Comparison of ENCODE assay signal across 22 cellular contexts in the genomic region with DNA sequence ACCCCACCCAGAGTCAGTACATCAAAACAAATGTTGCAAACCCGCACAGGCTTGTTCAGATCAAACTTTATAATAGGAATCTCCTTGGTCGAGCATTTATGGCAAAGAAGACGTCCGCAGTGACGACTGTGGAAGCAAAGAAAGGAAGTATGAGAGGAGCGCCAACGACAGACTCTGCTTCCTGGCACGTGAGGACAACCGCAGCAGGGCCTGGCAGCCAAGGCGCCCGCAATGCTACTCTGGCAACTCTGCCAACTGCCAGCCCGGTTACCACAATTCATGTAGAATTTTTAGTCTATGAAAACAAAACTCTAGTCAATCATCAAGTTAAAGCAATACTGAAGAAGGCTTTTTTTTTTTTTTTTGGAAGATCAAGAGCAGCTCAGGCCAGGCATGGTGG. TPM values are rescaled to one million over a fixed set of nuclear protein-coding genes. Genes with fewer than 3 reads are reported as not detected.
DNase-seq lines count a peak whose midpoint lies in the region; ATAC-seq and TF ChIP-seq lines count a peak whose summit lies in the region.
"Had no signal": no experiment of that assay in that cellular context is flagged by ENCODE, and none has a peak within 500 bp of the region (broad histone marks: within the 10 kb centered on the region; RNA-seq: fewer than 3 reads in every experiment).

No MANE protein-coding gene starts in this region.

- H3K27ac ChIP-seq in cingulate gyrus (ENCODE audit: low read depth, low read length) (peak overlapping the region; percentile 13), thyroid gland (no peak overlapping the region)
- H3K27ac ChIP-seq: 22Rv1, uterus had no signal

- H3K9me3 Mint-ChIP-seq in activated CD4-positive, alpha-beta T cell treated with anti-CD3 and anti-CD28 coated beads for 36 hours (ENCODE audit: low read depth): no peaks in the 10 kb centered on the region
- no peaks in the 10 kb centered on the region for H3K9me3 Mint-ChIP-seq in CD14-positive monocyte
- no peaks in the 10 kb centered on the region for H3K9me3 Mint-ChIP-seq in T-cell
- H3K9me3 Mint-ChIP-seq: HFFc6 had no signal

- WGBS in thyroid gland, 2 donors: 92 to 94% methylated on average over 12 of the region's 12 CpGs

- peaks cover 13 to 20% of the 10 kb centered on the region in 2 donors for H3K4me1 ChIP-seq in thyroid gland
- H3K4me1 ChIP-seq: uterus had no signal

- peaks cover 52% of the 10 kb centered on the region for H3K36me3 Mint-ChIP-seq in activated CD4-positive, alpha-beta T cell treated with anti-CD3 and anti-CD28 coated beads for 36 hours (ENCODE audit: low read depth)
- H3K36me3 Mint-ChIP-seq in CD14-positive monocyte (peaks cover 80 to 86% of the 10 kb centered on the region in 2 donors), T-cell (peaks cover 72% of the 10 kb centered on the region)

- POLR2A ChIA-PET in activated CD4-positive, alpha-beta T cell treated with anti-CD3 and anti-CD28 coated beads for 36 hours (lab: Charles Lee): interaction anchor here (0.9 kb wide), 1 partner anchor 8 kb away, joined by 10 read pairs; no protein-coding TSS in a partner anchor
- POLR2A ChIA-PET in T-cell (lab: Charles Lee): no interaction called here

- no peak for TF ChIP-seq CTCF in CD14-positive monocyte (IDR thresholded peaks at IDR 0.05)
- no peak for TF ChIP-seq CTCF in thyroid gland (IDR thresholded peaks at IDR 0.05)

- H3K9me3 ChIP-seq in thyroid gland: no peaks in the 10 kb centered on the region
- H3K9me3 ChIP-seq: uterus had no signal

- H3K4me3 Mint-ChIP-seq in activated CD4-positive, alpha-beta T cell treated with anti-CD3 and anti-CD28 coated beads for 36 hours: no peak overlapping the region
- H3K4me3 Mint-ChIP-seq in CD14-positive monocyte: peak overlapping the region in 1 of 2 donors; percentile 57
- H3K4me3 Mint-ChIP-seq in T-cell: peak overlapping the region in 1 of 3 donors; percentile 40
- H3K4me3 Mint-ChIP-seq: HFFc6 had no signal

- H3K27ac Mint-ChIP-seq in activated CD4-positive, alpha-beta T cell treated with anti-CD3 and anti-CD28 coated beads for 36 hours: peak overlapping the region; percentile 26
- H3K27ac Mint-ChIP-seq in CD14-positive monocyte (peak overlapping the region in 6 of 7 donors; percentile 64 to 91 (median 84)), T-cell (peak overlapping the region in 1 of 2 donors; percentile 68)
- H3K27ac Mint-ChIP-seq: HFFc6 had no signal

- no peaks in the 10 kb centered on the region for H3K27me3 Mint-ChIP-seq in activated CD4-positive, alpha-beta T cell treated with anti-CD3 and anti-CD28 coated beads for 36 hours
- no peaks in the 10 kb centered on the region for H3K27me3 Mint-ChIP-seq in CD14-positive monocyte (ENCODE audit: low read depth in 3 of 3)
- H3K27me3 Mint-ChIP-seq in T-cell: no peaks in the 10 kb centered on the region

- no peak overlapping the region for H3K4me3 ChIP-seq in thyroid gland (replicated peaks in 1 of 3)
- H3K4me3 ChIP-seq: uterus had no signal

- TF ChIP-seq POLR2A in thyroid gland (IDR thresholded peaks at IDR 0.05): no peak

- peaks cover 4% of the 10 kb centered on the region for H3K4me1 Mint-ChIP-seq in activated CD4-positive, alpha-beta T cell treated with anti-CD3 and anti-CD28 coated beads for 36 hours
- H3K4me1 Mint-ChIP-seq in CD14-positive monocyte: peaks cover 27% of the 10 kb centered on the region
- H3K4me1 Mint-ChIP-seq in T-cell: peaks cover 5 to 9% (median 6%) of the 10 kb centered on the region in 3 donors

- H3K27me3 ChIP-seq in thyroid gland: no peaks in the 10 kb centered on the region
- H3K27me3 ChIP-seq: uterus had no signal

- intact Hi-C loops in activated CD4-positive, alpha-beta T cell treated with anti-CD3 and anti-CD28 coated beads for 36 hours (cut with DNase I, micrococcal nuclease): no loop called here
- intact Hi-C loops in CD14-positive monocyte (cut with micrococcal nuclease) (no loop called here), thyroid gland (cut with DNase I) (no loop called here)

- DNase-seq in activated CD4-positive, alpha-beta T cell treated with anti-CD3 and anti-CD28 coated beads for 36 hours: no peak
- DNase-seq in activated CD4-positive, alpha-beta T cell treated with anti-CD3 and anti-CD28 coated beads for 1 hour: no peak
- DNase-seq in CD14-positive monocyte (ENCODE audit: low spot score) (peak; percentile 72), T-cell (peak in 29 of 34 experiments; percentile 11 to 69 (median 29)), OCI-M1 (lab: John Stamatoyannopoulos, UW) (no peak), thyroid gland (no peak), NCI-H187 (lab: John Stamatoyannopoulos, UW) (no peak)
- DNase-seq: activated CD4-positive, alpha-beta T cell treated with anti-CD3 and anti-CD28 coated beads, Interleukin-2, amount 50 U/mL, for 48 hours; activated T-cell treated with anti-CD3 and anti-CD28 coated beads, Interleukin-2, amount 50 U/mL, for 1 hour; DMS 273 treated with DMSO at 0.1 percent for 48 hours; erythroblast; foreskin melanocyte; HFFc6; hypothalamus; islet precursor cell; NCI-H1417 treated with DMSO at 0.1 percent for 48 hours; NCI-H526; stimulated activated CD4-positive, alpha-beta T cell treated with anti-CD3 and anti-CD28 coated beads, Interleukin-12 subunit alpha, Interleukin-12 subunit beta, amount 100 ng/mL, for 4 hours; uterus had no signal

- ATAC-seq in activated CD4-positive, alpha-beta T cell treated with anti-CD3 and anti-CD28 coated beads for 36 hours: no peak
- ATAC-seq in T-cell (replicated peaks in 1 of 4): peak; percentile 64 to 94 (median 74)
- ATAC-seq: HepG2 had no signal

- CTCF ChIA-PET in activated CD4-positive, alpha-beta T cell treated with anti-CD3 and anti-CD28 coated beads for 36 hours (lab: Charles Lee): interaction anchor here (0.7 kb wide), 1 partner anchor 23 kb away, joined by 6 read pairs; no protein-coding TSS in a partner anchor
- CTCF ChIA-PET in T-cell (lab: Charles Lee): no interaction called here

- H3K36me3 ChIP-seq in thyroid gland: peaks cover 55 to 58% of the 10 kb centered on the region in 2 donors
- H3K36me3 ChIP-seq: uterus had no signal

RNA-seq across cellular contexts. Expression of a gene that starts 24.8 kb away (rescaled TPM):
- 10 to 100 TPM; 10.5 to 11.1 TPM for total RNA-seq in activated CD4-positive, alpha-beta T cell treated with anti-CD3 and anti-CD28 coated beads for 36 hours
- 10 to 100 TPM; 10.4 to 14.3 TPM for polyA plus RNA-seq in CD14-positive monocyte
- total RNA-seq in T-cell (10 to 100 TPM in 3 of 5 donors, 1 to 10 TPM in 2; 6.8 to 16.3 (median 10.1) TPM), thyroid gland (10 to 100 TPM; 45.9 to 62.8 (median 51.6) TPM)

RNA-seq across cellular contexts. Expression of a gene that starts 25.0 kb away (rescaled TPM):
- total RNA-seq in activated CD4-positive, alpha-beta T cell treated with anti-CD3 and anti-CD28 coated beads for 36 hours: 10 to 100 TPM; 29.4 to 32.5 TPM
- 1 to 10 TPM; 2.5 to 3.7 TPM for polyA plus RNA-seq in CD14-positive monocyte
- 100 to 1,000 TPM in 1 of 5 donors, 10 to 100 TPM in 4; 84.4 to 107 (median 89.6) TPM for total RNA-seq in T-cell
- 100 to 1,000 TPM in 2 of 4 donors, 10 to 100 TPM in 2; 65.0 to 114 (median 88.4) TPM for total RNA-seq in thyroid gland

Comparison
In these comparisons a context has a peak if more than half of its experiments do, and no peak if none do; other contexts are left out.
1. DNase-seq: peak in CD14-positive monocyte (single experiment) and T-cell (29 of 34); none in activated CD4-positive, alpha-beta T cell treated with anti-CD3 and anti-CD28 coated beads for 36 hours (single experiment), activated CD4-positive, alpha-beta T cell treated with anti-CD3 and anti-CD28 coated beads for 1 hour (single experiment), OCI-M1 (single experiment), thyroid gland (0 of 2) and NCI-H187 (0 of 2).